21 cellular contexts compared by ENCODE assay signal in the genomic region with DNA sequence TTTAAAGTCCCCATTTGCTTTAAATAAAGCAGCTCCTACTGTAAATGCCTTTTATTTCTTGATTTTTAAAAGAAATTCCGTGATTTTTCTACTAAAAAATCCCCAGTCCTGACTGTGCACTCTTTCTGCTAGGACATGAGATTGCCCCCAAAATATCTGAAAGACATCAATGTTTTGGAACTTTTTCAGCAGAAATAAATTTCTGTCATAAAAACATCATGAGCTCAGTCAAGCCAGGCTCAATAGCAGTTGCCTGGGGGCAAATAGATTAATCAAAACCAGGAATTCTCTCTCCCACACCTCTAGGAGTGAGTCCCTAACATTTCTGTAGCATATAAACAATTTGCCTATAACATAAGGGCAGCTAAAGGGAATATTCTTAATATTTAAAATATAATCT.
"Had no signal": no experiment of that assay in that cellular context is flagged by ENCODE, and none has a peak within 500 bp of the region (broad histone marks: within the 10 kb centered on the region; RNA-seq: fewer than 3 reads in every experiment).

No MANE protein-coding gene starts in this region.

- DNase-seq: Kasumi-1, MV-4-11, NCI-H1048, NCI-H1105, NCI-H1436 treated with DMSO at 0.1 percent for 48 hours, NCI-H1694, NCI-H187 treated with DMSO at 0.1 percent for 48 hours, NCI-H2029 treated with DMSO at 0.1 percent for 48 hours, NCI-H2107, NCI-H2227 treated with DMSO at 0.1 percent for 48 hours, NCI-H524, NCI-H526 treated with DMSO at 0.1 percent for 48 hours, NCI-H774, PC-3, SHP77, SW 1271, T-cell had no signal

- H3K27ac ChIP-seq: HL-60, KMS-11, RWPE1 had no signal

- H3K4me2 ChIP-seq: KMS-11 had no signal

- H3K4me3 ChIP-seq: K562 had no signal

- H3K9ac ChIP-seq: KMS-11 had no signal
